1 cellular context compared by ENCODE assay signal in genomic region chrX:150690126-150690525, GRCh38.
TF ChIP-seq lines count a peak whose summit lies in the region.

No MANE protein-coding gene starts in this region.

TF ChIP-seq in HepG2, 621 proteins besides CTCF, POLR2A, EP300 and RAD21 (continued from another document):
- no peak for TF ChIP-seq SRSF4 (IDR thresholded peaks at IDR 0.05; ENCODE audit: low read depth, low read length, poor library complexity, severe bottlenecking)
- no peak for TF ChIP-seq YEATS2 (CRISPR knock-in tag; IDR thresholded peaks at IDR 0.05; ENCODE audit: borderline replicate concordance)
- TF ChIP-seq POLR2AphosphoS2 (IDR thresholded peaks at IDR 0.05; ENCODE audit: low read depth, low read length), result no peak
- TF ChIP-seq JUND (CRISPR knock-in tag; IDR thresholded peaks at IDR 0.05), result no peak
- no peak for TF ChIP-seq ZNF570 (CRISPR knock-in tag; IDR thresholded peaks at IDR 0.05; ENCODE audit: borderline replicate concordance)
- no peak for TF ChIP-seq U2AF1 (optimal IDR thresholded peaks at IDR 0.05; ENCODE audit: low read depth, low read length)
- no peak for TF ChIP-seq STAG1 (CRISPR knock-in tag; IDR thresholded peaks at IDR 0.05)
- no peak for TF ChIP-seq ZNF574 (CRISPR knock-in tag; IDR thresholded peaks at IDR 0.05)
- no peak for TF ChIP-seq XBP1 (CRISPR knock-in tag; IDR thresholded peaks at IDR 0.05)
- TF ChIP-seq ZNF138 (CRISPR knock-in tag; IDR thresholded peaks at IDR 0.05; ENCODE audit: low read depth), result no peak
- TF ChIP-seq ZNF326 (CRISPR knock-in tag; IDR thresholded peaks at IDR 0.05; ENCODE audit: borderline replicate concordance), result no peak
- TF ChIP-seq NFE2L2 (IDR thresholded peaks at IDR 0.05; ENCODE audit: low read length), result no peak
